In the genomic region with DNA sequence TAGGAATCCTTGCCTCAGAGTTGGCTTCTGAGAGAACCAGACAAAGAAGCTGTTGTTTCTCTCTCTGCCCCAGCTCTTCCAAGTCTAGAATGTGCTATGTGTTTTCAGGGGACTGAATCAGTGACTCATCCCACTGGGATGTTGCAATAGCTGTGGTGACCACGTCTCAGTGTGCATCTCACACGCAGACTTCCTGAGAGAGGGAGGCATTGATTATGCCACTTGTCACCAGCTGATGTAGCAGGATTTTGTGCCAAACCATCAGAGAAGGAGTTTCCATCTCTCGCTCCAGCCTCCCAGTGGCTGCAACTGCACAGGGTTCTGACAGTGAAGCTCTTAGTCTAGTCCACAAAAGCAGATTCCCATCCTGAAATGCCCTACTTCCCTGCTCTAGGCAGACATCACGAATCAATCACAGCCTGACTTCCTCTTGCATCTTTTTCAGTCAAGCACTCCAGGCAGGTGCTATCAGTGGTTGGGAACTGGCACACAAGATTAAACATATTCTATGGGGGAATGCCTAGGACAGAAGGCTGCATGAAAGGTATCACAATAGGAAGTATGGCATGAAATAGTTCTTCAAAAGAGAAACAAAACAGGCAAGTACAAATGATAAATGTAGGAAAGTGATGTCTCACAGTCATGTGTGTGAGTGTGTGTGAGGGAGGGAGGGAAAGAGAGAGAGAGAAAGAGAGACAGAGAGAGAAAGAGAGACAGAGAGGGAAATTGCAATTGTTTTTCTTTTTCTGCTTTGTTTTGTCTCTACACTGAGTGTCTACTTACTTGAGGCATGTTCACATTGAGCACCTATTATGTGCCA, we compare ENCODE assay signal across 9 cellular contexts.
DNase-seq lines count a peak whose midpoint lies in the region; ATAC-seq and TF ChIP-seq lines count a peak whose summit lies in the region.
"Had no signal": no experiment of that assay in that cellular context is flagged by ENCODE, and none has a peak within 500 bp of the region (broad histone marks: within the 10 kb centered on the region; RNA-seq: fewer than 3 reads in every experiment).

No MANE protein-coding gene starts in this region.

- CTCF ChIA-PET in HEK293 (lab: Yijun Ruan, JAX) = interaction anchor here (1.4 kb wide), 1 partner anchor 38 kb away, joined by 3 read pairs; no protein-coding TSS in a partner anchor

- intact Hi-C loops in left cardiac atrium (cut with DNase I) = no loop called here

- no peaks in the 10 kb centered on the region for H3K9me3 ChIP-seq in HEK293 (ENCODE audit: control insufficient read depth, insufficient read depth, low read depth, low read length)
- H3K9me3 ChIP-seq: suprapubic skin had no signal

- peak; percentile 89 for DNase-seq in SW480 (ENCODE audit: low spot score)
- peak; percentile 74 for DNase-seq in left cardiac atrium
- peak; percentile 91 for DNase-seq in skeletal muscle cell (ENCODE audit: low read depth)
- DNase-seq in activated T-cell treated with anti-CD3 and anti-CD28 coated beads, Interleukin-2, amount 50 U/mL, for 48 hours = no peak
- DNase-seq in HuH-7 (ENCODE audit: low spot score) = no peak

- no peak overlapping the region for H3K4me3 ChIP-seq in HEK293 (ENCODE audit: low read depth, low read length)
- H3K4me3 ChIP-seq in skeletal muscle cell (ENCODE audit: low read depth, low read length) = no peak overlapping the region
- H3K4me3 ChIP-seq: suprapubic skin had no signal

- POLR2A ChIA-PET in HEK293 (lab: Yijun Ruan, JAX) = interaction anchor here (1.2 to 1.5 kb wide), 2 partner anchors 21 to 126 kb away, joined by 3 to 5 read pairs; no protein-coding TSS in a partner anchor

- peaks cover 10% of the 10 kb centered on the region for H3K4me1 ChIP-seq in HEK293 (ENCODE audit: control insufficient read depth, insufficient read depth, low read length)

- H3K27ac ChIP-seq in HEK293 (ENCODE audit: extremely low read depth, low read depth, low read length) = no peak overlapping the region

- H3K36me3 ChIP-seq in HEK293 (ENCODE audit: control insufficient read depth in 2 of 2, insufficient read depth in 1 of 2, low read length in 2 of 2) = no peaks in the 10 kb centered on the region
- H3K36me3 ChIP-seq: suprapubic skin had no signal

- TF ChIP-seq CTCF in HEK293 (tag by site-specific recombination; IDR thresholded peaks at IDR 0.05) = no peak

- ATAC-seq in left cardiac atrium = peak; percentile 82 to 92
- no peak for ATAC-seq in GM21360 (IDR thresholded peaks at IDR 0.05; ENCODE audit: unreplicated experiment)
- no peak for ATAC-seq in HG03108 (IDR thresholded peaks at IDR 0.05; ENCODE audit: unreplicated experiment)

TF ChIP-seq in HEK293, 187 proteins besides CTCF, POLR2A, EP300 and RAD21 (continues in another document):
- TF ChIP-seq, protein P1, sequence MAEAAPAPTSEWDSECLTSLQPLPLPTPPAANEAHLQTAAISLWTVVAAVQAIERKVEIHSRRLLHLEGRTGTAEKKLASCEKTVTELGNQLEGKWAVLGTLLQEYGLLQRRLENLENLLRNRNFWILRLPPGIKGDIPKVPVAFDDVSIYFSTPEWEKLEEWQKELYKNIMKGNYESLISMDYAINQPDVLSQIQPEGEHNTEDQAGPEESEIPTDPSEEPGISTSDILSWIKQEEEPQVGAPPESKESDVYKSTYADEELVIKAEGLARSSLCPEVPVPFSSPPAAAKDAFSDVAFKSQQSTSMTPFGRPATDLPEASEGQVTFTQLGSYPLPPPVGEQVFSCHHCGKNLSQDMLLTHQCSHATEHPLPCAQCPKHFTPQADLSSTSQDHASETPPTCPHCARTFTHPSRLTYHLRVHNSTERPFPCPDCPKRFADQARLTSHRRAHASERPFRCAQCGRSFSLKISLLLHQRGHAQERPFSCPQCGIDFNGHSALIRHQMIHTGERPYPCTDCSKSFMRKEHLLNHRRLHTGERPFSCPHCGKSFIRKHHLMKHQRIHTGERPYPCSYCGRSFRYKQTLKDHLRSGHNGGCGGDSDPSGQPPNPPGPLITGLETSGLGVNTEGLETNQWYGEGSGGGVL (tag by site-specific recombination; IDR thresholded peaks at IDR 0.05) = peak; percentile 19; the same call in 1 of the 2 replicates
- no peak for TF ChIP-seq ZSCAN4 (tag by site-specific recombination; IDR thresholded peaks at IDR 0.05)
- peak; percentile 43; the same call in 1 of the 2 replicates for TF ChIP-seq ZBTB21 (tag by site-specific recombination; IDR thresholded peaks at IDR 0.05)
- TF ChIP-seq ZNF394 (tag by site-specific recombination; IDR thresholded peaks at IDR 0.05; ENCODE audit: borderline replicate concordance) = 0 out of 2 replicates have a peak, but pooled peaks have one; percentile 7
- TF ChIP-seq, protein P2, sequence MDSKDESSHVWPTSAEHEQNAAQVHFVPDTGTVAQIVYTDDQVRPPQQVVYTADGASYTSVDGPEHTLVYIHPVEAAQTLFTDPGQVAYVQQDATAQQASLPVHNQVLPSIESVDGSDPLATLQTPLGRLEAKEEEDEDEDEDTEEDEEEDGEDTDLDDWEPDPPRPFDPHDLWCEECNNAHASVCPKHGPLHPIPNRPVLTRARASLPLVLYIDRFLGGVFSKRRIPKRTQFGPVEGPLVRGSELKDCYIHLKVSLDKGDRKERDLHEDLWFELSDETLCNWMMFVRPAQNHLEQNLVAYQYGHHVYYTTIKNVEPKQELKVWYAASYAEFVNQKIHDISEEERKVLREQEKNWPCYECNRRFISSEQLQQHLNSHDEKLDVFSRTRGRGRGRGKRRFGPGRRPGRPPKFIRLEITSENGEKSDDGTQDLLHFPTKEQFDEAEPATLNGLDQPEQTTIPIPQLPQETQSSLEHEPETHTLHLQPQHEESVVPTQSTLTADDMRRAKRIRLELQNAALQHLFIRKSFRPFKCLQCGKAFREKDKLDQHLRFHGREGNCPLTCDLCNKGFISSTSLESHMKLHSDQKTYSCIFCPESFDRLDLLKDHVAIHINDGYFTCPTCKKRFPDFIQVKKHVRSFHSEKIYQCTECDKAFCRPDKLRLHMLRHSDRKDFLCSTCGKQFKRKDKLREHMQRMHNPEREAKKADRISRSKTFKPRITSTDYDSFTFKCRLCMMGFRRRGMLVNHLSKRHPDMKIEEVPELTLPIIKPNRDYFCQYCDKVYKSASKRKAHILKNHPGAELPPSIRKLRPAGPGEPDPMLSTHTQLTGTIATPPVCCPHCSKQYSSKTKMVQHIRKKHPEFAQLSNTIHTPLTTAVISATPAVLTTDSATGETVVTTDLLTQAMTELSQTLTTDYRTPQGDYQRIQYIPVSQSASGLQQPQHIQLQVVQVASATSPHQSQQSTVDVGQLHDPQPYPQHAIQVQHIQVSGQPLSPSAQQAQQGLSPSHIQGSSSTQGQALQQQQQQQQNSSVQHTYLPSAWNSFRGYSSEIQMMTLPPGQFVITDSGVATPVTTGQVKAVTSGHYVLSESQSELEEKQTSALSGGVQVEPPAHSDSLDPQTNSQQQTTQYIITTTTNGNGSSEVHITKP (tag by site-specific recombination; IDR thresholded peaks at IDR 0.05) = peak; percentile 85
- TF ChIP-seq ZBTB17 (tag by site-specific recombination; IDR thresholded peaks at IDR 0.05) = peak; percentile 76
- TF ChIP-seq, protein P3, sequence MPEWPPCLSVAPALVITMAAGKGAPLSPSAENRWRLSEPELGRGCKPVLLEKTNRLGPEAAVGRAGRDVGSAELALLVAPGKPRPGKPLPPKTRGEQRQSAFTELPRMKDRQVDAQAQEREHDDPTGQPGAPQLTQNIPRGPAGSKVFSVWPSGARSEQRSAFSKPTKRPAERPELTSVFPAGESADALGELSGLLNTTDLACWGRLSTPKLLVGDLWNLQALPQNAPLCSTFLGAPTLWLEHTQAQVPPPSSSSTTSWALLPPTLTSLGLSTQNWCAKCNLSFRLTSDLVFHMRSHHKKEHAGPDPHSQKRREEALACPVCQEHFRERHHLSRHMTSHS (tag by site-specific recombination; IDR thresholded peaks at IDR 0.05) = no peak
- peak; percentile 66; the same call in 1 of the 2 replicates for TF ChIP-seq ZNF660 (tag by site-specific recombination; IDR thresholded peaks at IDR 0.05)
- TF ChIP-seq, protein P4, sequence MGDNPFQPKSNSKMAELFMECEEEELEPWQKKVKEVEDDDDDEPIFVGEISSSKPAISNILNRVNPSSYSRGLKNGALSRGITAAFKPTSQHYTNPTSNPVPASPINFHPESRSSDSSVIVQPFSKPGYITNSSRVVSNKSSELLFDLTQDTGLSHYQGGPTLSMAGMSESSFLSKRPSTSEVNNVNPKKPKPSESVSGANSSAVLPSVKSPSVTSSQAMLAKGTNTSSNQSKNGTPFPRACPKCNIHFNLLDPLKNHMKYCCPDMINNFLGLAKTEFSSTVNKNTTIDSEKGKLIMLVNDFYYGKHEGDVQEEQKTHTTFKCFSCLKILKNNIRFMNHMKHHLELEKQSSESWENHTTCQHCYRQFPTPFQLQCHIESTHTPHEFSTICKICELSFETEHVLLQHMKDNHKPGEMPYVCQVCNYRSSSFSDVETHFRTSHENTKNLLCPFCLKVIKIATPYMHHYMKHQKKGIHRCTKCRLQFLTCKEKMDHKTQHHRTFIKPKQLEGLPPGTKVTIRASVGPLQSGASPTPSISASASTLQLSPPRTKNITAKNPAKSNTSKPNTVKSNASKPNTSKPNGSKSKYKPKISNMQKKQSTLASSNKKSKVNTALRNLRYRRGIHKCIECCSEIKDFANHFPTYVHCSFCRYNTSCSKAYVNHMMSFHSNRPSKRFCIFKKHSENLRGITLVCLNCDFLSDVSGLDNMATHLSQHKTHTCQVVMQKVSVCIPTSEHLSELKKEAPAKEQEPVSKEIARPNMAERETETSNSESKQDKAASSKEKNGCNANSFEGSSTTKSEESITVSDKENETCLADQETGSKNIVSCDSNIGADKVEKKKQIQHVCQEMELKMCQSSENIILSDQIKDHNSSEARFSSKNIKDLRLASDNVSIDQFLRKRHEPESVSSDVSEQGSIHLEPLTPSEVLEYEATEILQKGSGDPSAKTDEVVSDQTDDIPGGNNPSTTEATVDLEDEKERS (tag by site-specific recombination; IDR thresholded peaks at IDR 0.05) = 0 out of 2 replicates have a peak, but pooled peaks have one; percentile 23
- peak; percentile 95; the same call in 1 of the 2 replicates for TF ChIP-seq ZNF23 (tag by site-specific recombination; IDR thresholded peaks at IDR 0.05; ENCODE audit: borderline replicate concordance)
- no peak for TF ChIP-seq ZNF350 (tag by site-specific recombination; IDR thresholded peaks at IDR 0.05)

Comparison
In these comparisons a context has a peak if more than half of its experiments do, and no peak if none do; other contexts are left out.
1. DNase-seq: peak in SW480 (single experiment), left cardiac atrium (single experiment) and skeletal muscle cell (single experiment); none in activated T-cell treated with anti-CD3 and anti-CD28 coated beads, Interleukin-2, amount 50 U/mL, for 48 hours (0 of 2) and HuH-7 (single experiment).
2. ATAC-seq: peak in left cardiac atrium (2 of 2); none in GM21360 (single experiment) and HG03108 (single experiment).